ENCODE assay signal across 24 cellular contexts in the genomic region with DNA sequence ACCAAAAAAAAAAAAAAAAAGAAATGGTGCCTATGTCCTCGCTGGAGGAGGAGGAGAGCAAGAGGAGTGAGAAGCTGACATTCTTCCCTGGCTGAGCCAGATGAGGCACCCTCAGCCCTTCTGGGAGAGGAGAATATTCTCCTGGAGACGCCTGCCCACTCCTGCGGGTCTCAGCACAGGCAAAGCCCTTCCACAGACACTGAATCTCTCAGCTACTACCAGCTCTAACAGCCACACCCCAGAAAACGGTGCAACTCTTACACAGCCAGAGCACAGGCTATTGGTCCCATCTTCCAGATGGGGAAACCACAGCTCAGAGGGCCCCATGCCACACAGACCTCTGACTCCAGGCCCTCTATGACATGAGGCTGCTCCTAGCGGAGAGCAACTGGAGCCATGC. TPM values are rescaled to one million over a fixed set of nuclear protein-coding genes. Genes with fewer than 3 reads are reported as not detected.
"Had no signal": no experiment of that assay in that cellular context is flagged by ENCODE, and none has a peak within 500 bp of the region (broad histone marks: within the 10 kb centered on the region; RNA-seq: fewer than 3 reads in every experiment).

No MANE protein-coding gene starts in this region.

- H3K36me3 ChIP-seq: colonic mucosa, neutrophil, suprapubic skin, WERI-Rb-1 had no signal

- H3K27me3 ChIP-seq: colonic mucosa had no signal

- H3K4me3 ChIP-seq: colonic mucosa, heart right ventricle, suprapubic skin had no signal

- H3K9me3 ChIP-seq: colonic mucosa, heart right ventricle, neutrophil, suprapubic skin had no signal

- H3K27ac ChIP-seq: colonic mucosa, neutrophil, parathyroid adenoma, WERI-Rb-1 had no signal

- DNase-seq: activated CD4-positive, alpha-beta T cell treated with anti-CD3 and anti-CD28 coated beads for 1 hour; activated CD4-positive, alpha-beta T cell treated with anti-CD3 and anti-CD28 coated beads, Interleukin-2, amount 50 U/mL, for 48 hours; activated naive CD4-positive, alpha-beta T cell; activated naive CD8-positive, alpha-beta T cell treated with anti-CD3 and anti-CD28 coated beads, Interleukin-2, amount 10 ng/mL, durations not matched to agents 7 days and 5 days; activated T-cell treated with anti-CD3 and anti-CD28 coated beads for 4 hours; amygdala; central memory CD4-positive, alpha-beta T cell; colonic mucosa; heart right ventricle; natural killer cell; stimulated activated CD4-positive, alpha-beta T cell treated with anti-CD3 and anti-CD28 coated beads, Interleukin-2, amount 100 ng/mL, for 48 hours; T-helper 17 cell; WERI-Rb-1 had no signal

- H3K9ac ChIP-seq: parathyroid adenoma had no signal

- H3K4me1 ChIP-seq: colonic mucosa, parathyroid adenoma had no signal

- ATAC-seq: activated T-helper 17 cell treated with anti-CD3 and anti-CD28 coated beads, Interleukin-2, amount 50 U/mL, for 72 hours; heart right ventricle; natural killer cell; T-helper 17 cell had no signal

RNA-seq across cellular contexts. Expression of gene RASL12, which starts 5.7 kb away (rescaled TPM):
- total RNA-seq: activated naive CD8-positive, alpha-beta T cell treated with anti-CD3 and anti-CD28 coated beads, Interleukin-2, amount 10 ng/mL, durations not matched to agents 7 days and 5 days; activated T-helper 17 cell treated with anti-CD3 and anti-CD28 coated beads, Interleukin-2, amount 50 U/mL, for 72 hours; epithelial cell of proximal tubule; natural killer cell; renal cortical epithelial cell; SK-MEL-5; T-helper 17 cell had no signal

RNA-seq across cellular contexts. Expression of gene KBTBD13, which starts 14.5 kb away (rescaled TPM):
- total RNA-seq: activated naive CD8-positive, alpha-beta T cell treated with anti-CD3 and anti-CD28 coated beads, Interleukin-2, amount 10 ng/mL, durations not matched to agents 7 days and 5 days; activated T-helper 17 cell treated with anti-CD3 and anti-CD28 coated beads, Interleukin-2, amount 50 U/mL, for 72 hours; colonic mucosa; epithelial cell of proximal tubule; frontal cortex; lower leg skin; mesenteric fat pad; natural killer cell; renal cortical epithelial cell; SK-MEL-5; suprapubic skin; T-helper 17 cell had no signal

RNA-seq across cellular contexts. Expression of gene SLC51B, which starts 16.9 kb away (rescaled TPM):
- total RNA-seq: activated naive CD8-positive, alpha-beta T cell treated with anti-CD3 and anti-CD28 coated beads, Interleukin-2, amount 10 ng/mL, durations not matched to agents 7 days and 5 days; activated T-helper 17 cell treated with anti-CD3 and anti-CD28 coated beads, Interleukin-2, amount 50 U/mL, for 72 hours; epithelial cell of proximal tubule; frontal cortex; heart right ventricle; mesenteric fat pad; natural killer cell; T-helper 17 cell; urinary bladder had no signal
